In the genomic region with DNA sequence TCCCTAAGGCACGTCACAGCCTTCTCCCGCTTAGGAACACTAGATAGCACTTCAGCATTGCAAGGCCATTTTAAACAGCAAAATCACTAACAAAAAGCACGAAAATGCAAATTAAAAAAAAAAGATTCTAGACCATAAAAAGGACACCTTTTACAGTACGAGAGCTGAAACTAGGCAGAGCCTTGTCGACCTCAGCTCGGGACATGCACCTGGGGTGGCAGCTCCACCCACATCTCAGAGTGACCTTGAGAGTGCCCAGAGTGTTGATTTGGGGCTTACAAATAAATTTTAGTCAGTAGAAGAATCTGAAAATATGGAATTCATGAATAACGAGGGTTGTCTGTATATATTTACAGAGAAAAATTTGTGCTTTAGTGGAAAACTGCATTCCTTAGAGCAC, we compare ENCODE assay signal across 1 cellular context.
TF ChIP-seq lines count a peak whose summit lies in the region.

No MANE protein-coding gene starts in this region.

TF ChIP-seq in GM12878, 131 proteins besides CTCF, POLR2A, EP300 and RAD21:
- TF ChIP-seq, protein P1, sequence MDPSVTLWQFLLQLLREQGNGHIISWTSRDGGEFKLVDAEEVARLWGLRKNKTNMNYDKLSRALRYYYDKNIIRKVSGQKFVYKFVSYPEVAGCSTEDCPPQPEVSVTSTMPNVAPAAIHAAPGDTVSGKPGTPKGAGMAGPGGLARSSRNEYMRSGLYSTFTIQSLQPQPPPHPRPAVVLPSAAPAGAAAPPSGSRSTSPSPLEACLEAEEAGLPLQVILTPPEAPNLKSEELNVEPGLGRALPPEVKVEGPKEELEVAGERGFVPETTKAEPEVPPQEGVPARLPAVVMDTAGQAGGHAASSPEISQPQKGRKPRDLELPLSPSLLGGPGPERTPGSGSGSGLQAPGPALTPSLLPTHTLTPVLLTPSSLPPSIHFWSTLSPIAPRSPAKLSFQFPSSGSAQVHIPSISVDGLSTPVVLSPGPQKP (IDR thresholded peaks at IDR 0.05; ENCODE audit: low read depth, low read length) = no peak
- no peak for TF ChIP-seq BRCA1 (IDR thresholded peaks at IDR 0.05; ENCODE audit: low read depth, low read length)
- TF ChIP-seq TCF7 (IDR thresholded peaks at IDR 0.05; ENCODE audit: borderline replicate concordance) = no peak
- no peak for TF ChIP-seq CHD2 (IDR thresholded peaks at IDR 0.05; ENCODE audit: borderline replicate concordance, low read depth, low read length)
TF ChIP-seq in GM12878: peak in this region for 0.
